Comparison of ENCODE assay signal across 19 cellular contexts in the genomic region with DNA sequence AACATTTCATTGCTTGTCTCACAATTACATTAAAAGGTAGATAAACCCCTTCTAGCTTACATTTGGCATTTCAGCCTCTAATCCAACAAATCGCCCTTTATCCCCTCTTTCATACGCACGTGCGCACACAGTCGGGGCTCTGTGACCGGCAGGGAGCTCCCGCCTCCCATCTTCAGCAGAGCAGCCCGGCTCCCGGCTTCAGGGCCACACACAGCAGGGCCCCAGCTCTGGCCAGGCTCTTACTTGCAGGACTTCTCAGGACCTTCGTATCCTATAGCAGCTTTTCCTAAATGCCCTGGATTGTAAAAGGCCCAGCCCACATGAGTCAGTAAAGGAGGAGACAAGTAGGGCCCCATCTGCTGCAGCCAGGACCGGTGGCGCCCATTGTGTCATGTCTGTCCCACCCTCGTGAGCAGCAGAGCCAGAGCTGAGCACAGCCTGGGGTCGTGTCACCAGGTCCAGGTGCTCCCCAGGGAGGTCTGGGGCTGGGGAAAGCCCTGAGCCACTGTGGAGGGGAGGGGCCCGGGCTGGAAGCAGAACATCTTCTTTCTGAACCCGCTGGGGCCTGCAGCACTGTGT.
DNase-seq lines count a peak whose midpoint lies in the region; ATAC-seq, FAIRE-seq and TF ChIP-seq lines count a peak whose summit lies in the region.
"Had no signal": no experiment of that assay in that cellular context is flagged by ENCODE, and none has a peak within 500 bp of the region (broad histone marks: within the 10 kb centered on the region; RNA-seq: fewer than 3 reads in every experiment).

No MANE protein-coding gene starts in this region.

- H3K4me3 ChIP-seq in HEK293 (ENCODE audit: low read depth, low read length) (no peak overlapping the region), Panc1 (ENCODE audit: low read depth in 2 of 2, low read length in 2 of 2) (no peak overlapping the region)
- H3K4me3 ChIP-seq: Peyer's patch, SJCRH30 had no signal

- H3K9me3 ChIP-seq in HEK293 (ENCODE audit: control insufficient read depth, insufficient read depth, low read depth, low read length): no peaks in the 10 kb centered on the region
- H3K9me3 ChIP-seq in Panc1 (ENCODE audit: control insufficient read depth, insufficient read depth, low read depth, low read length): no peaks in the 10 kb centered on the region
- H3K9me3 ChIP-seq: BE2C, Peyer's patch, SJCRH30 had no signal

- H3K27me3 ChIP-seq in Panc1 (ENCODE audit: control insufficient read depth, insufficient read depth, low read length): no peaks in the 10 kb centered on the region; the same call in 1 of the 2 replicates
- H3K27me3 ChIP-seq: BE2C, Peyer's patch had no signal

- CTCF ChIA-PET in HEK293 (lab: Yijun Ruan, JAX) (interaction anchor here (0.5 to 1.8 kb wide), 5 partner anchors 49 to 1532 kb away, joined by 3 to 4 read pairs (median 3); partner anchors contain the start of gene VSTM2B), Panc1 (lab: Charles Lee) (no interaction called here)

- POLR2A ChIA-PET in HEK293 (lab: Yijun Ruan, JAX) (no interaction called here), Panc1 (lab: Charles Lee) (no interaction called here)

- no peak overlapping the region for H3K27ac ChIP-seq in HEK293 (ENCODE audit: extremely low read depth, low read depth, low read length)
- H3K27ac ChIP-seq in Panc1 (ENCODE audit: low read length): no peak overlapping the region
- H3K27ac ChIP-seq: Peyer's patch, SJCRH30 had no signal

- no TSS peak for BruUV-seq in Panc1 (replicated peaks; lab: Mats Ljungman, UMichigan)

- peak; percentile 17 for DNase-seq in ELF-1 (ENCODE audit: low read depth, low spot score)
- DNase-seq in Panc1 (ENCODE audit: low read depth, low spot score): no peak
- DNase-seq in islet precursor cell: peak; percentile 68
- DNase-seq in central memory CD4-positive, alpha-beta T cell: no peak
- DNase-seq in GM19239 (ENCODE audit: insufficient read length, low spot score): no peak
- DNase-seq: BE2C, DND-41, Kasumi-1, NCI-H1417 treated with DMSO at 0.1 percent for 48 hours, NCI-H1930, NCI-H446, NCI-H69, Peyer's patch, SJCRH30, T-helper 1 cell had no signal

- TF ChIP-seq CTCF in HEK293 (tag by site-specific recombination; IDR thresholded peaks at IDR 0.05) (no peak), Panc1 (IDR thresholded peaks at IDR 0.05) (no peak)

- in situ Hi-C loops in Panc1 (cut with HindIII; ENCODE audit: low pct_unique_long_range_greater_than_20kb, low sequenced_read_pairs): no loop called here

- intact Hi-C loops in Panc1 (cut with micrococcal nuclease; ENCODE audit: unreplicated experiment): no loop called here

- ATAC-seq in Panc1: 0 out of 2 replicates have a peak, but pooled peaks have one; percentile 15
- no peak for ATAC-seq in GM19467 (IDR thresholded peaks at IDR 0.05; ENCODE audit: unreplicated experiment)

- H3K4me1 ChIP-seq in HEK293 (ENCODE audit: control insufficient read depth, insufficient read depth, low read length) (no peaks in the 10 kb centered on the region), Panc1 (ENCODE audit: control insufficient read depth, insufficient read depth, low read length) (no peaks in the 10 kb centered on the region)
- H3K4me1 ChIP-seq: BE2C, Peyer's patch, SJCRH30 had no signal

- FAIRE-seq in GM19239 (lab: Jason Lieb, UNC): no peak
- FAIRE-seq: GM12891, H54 had no signal

- H3K36me3 ChIP-seq in HEK293 (ENCODE audit: control insufficient read depth in 2 of 2, insufficient read depth in 1 of 2, low read length in 2 of 2): no peaks in the 10 kb centered on the region
- H3K36me3 ChIP-seq in Panc1 (ENCODE audit: control insufficient read depth, insufficient read depth, low read length): no peaks in the 10 kb centered on the region
- H3K36me3 ChIP-seq: BE2C, Peyer's patch, SJCRH30 had no signal

TF ChIP-seq in HEK293, 187 proteins besides CTCF, POLR2A, EP300 and RAD21:
- TF ChIP-seq, protein P1, sequence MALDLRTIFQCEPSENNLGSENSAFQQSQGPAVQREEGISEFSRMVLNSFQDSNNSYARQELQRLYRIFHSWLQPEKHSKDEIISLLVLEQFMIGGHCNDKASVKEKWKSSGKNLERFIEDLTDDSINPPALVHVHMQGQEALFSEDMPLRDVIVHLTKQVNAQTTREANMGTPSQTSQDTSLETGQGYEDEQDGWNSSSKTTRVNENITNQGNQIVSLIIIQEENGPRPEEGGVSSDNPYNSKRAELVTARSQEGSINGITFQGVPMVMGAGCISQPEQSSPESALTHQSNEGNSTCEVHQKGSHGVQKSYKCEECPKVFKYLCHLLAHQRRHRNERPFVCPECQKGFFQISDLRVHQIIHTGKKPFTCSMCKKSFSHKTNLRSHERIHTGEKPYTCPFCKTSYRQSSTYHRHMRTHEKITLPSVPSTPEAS (tag by site-specific recombination; IDR thresholded peaks at IDR 0.05): no peak
- peak; percentile 91 for TF ChIP-seq KLF17 (tag by site-specific recombination; IDR thresholded peaks at IDR 0.05)
- TF ChIP-seq KLF1 (tag by site-specific recombination; IDR thresholded peaks at IDR 0.05): peak; percentile 22; the same call in 1 of the 2 replicates
- peak; percentile 98 for TF ChIP-seq ZNF239 (tag by site-specific recombination; IDR thresholded peaks at IDR 0.05)

Comparison
In these comparisons a context has a peak if more than half of its experiments do, and no peak if none do; other contexts are left out.
1. DNase-seq: peak in ELF-1 (single experiment) and islet precursor cell (single experiment); none in Panc1 (single experiment), central memory CD4-positive, alpha-beta T cell (single experiment) and GM19239 (single experiment).